Comparison of ENCODE assay signal across 20 cellular contexts in genomic region chr11:61751384-61751783, GRCh38. TPM values are rescaled to one million over a fixed set of nuclear protein-coding genes. Genes with fewer than 3 reads are reported as not detected.
DNase-seq lines count a peak whose midpoint lies in the region; ATAC-seq and TF ChIP-seq lines count a peak whose summit lies in the region.
"Had no signal": no experiment of that assay in that cellular context is flagged by ENCODE, and none has a peak within 500 bp of the region (broad histone marks: within the 10 kb centered on the region; RNA-seq: fewer than 3 reads in every experiment).

No MANE protein-coding gene starts in this region.

- no peak for TF ChIP-seq RAD21 in IMR-90 (IDR thresholded peaks at IDR 0.05; ENCODE audit: low read length)

- H3K23ac ChIP-seq in IMR-90 (ENCODE audit: low read depth, low read length): no peak overlapping the region

- TF ChIP-seq POLR2A in IMR-90 (IDR thresholded peaks at IDR 0.05; ENCODE audit: low read depth, low read length): no peak

- WGBS in IMR-90 (ENCODE audit: extremely low coverage in 2 of 2, insufficient read length in 1 of 2), 2 experiments: 95% methylated on average over 4 of the region's 14 CpGs; no CpG with 5 or more reads in 1 of the 2 experiments

- no peak overlapping the region for H3K18ac ChIP-seq in IMR-90 (ENCODE audit: low read depth, low read length)

- no peaks in the 10 kb centered on the region for H3K36me3 Mint-ChIP-seq in CD4-positive, alpha-beta memory T cell
- H3K36me3 Mint-ChIP-seq in nephron progenitor cell (ENCODE audit: low read depth): no peaks in the 10 kb centered on the region

- no peak overlapping the region for H3K9ac ChIP-seq in IMR-90 (ENCODE audit: low read depth, low read length)
- H3K9ac ChIP-seq: BLaER1 treated with 17β-estradiol and CSF1 and Interleukin-3, amounts not matched to agents 10 nM and 100 nM had no signal

- H3K27ac Mint-ChIP-seq in CD4-positive, alpha-beta memory T cell: peak overlapping the region in 2 of 7 donors; percentile 6 to 42
- H3K27ac Mint-ChIP-seq in nephron progenitor cell: peak overlapping the region; percentile 7

- no peak overlapping the region for H2BK5ac ChIP-seq in IMR-90 (ENCODE audit: low read depth, low read length, poor library complexity, severe bottlenecking)

- no peak overlapping the region for H3K4me3 ChIP-seq in CD4-positive, alpha-beta memory T cell (ENCODE audit: low read length in 2 of 2)
- H3K4me3 ChIP-seq in IMR-90 (ENCODE audit: insufficient read depth, low read depth, low read length) (no peak overlapping the region), dorsolateral prefrontal cortex (peak overlapping the region in 1 of 59 donors; percentile 51)

- TF ChIP-seq CTCF in IMR-90 (conservative IDR thresholded peaks at IDR 0.05; ENCODE audit: low read depth, low read length) (no peak), dorsolateral prefrontal cortex (IDR thresholded peaks at IDR 0.05 in 54 of 56, conservative IDR thresholded peaks at IDR 0.05 in 2 of 56; ENCODE audit: low read depth in 1 of 56, partially characterized antibody in 56 of 56) (no peak), nephron progenitor cell (IDR thresholded peaks at IDR 0.05) (no peak)

- no peaks in the 10 kb centered on the region for H3K9me1 ChIP-seq in IMR-90 (ENCODE audit: insufficient read depth, low read length)

- H4K5ac ChIP-seq in IMR-90 (ENCODE audit: low read depth, low read length): no peak overlapping the region

- peaks cover 16% of the 10 kb centered on the region for H3K4me1 ChIP-seq in CD4-positive, alpha-beta memory T cell (ENCODE audit: insufficient read depth, low read length)
- H3K4me1 ChIP-seq in IMR-90 (ENCODE audit: control insufficient read depth, insufficient read depth, low read length): peaks cover 11% of the 10 kb centered on the region

- CTCF ChIA-PET in CD4-positive, alpha-beta memory T cell (lab: Charles Lee; ENCODE audit: partially characterized antibody): interaction anchor here (0.9 to 3.4 kb wide), 5 partner anchors 14 to 68 kb away, joined by 3 to 10 read pairs (median 4); no protein-coding TSS in a partner anchor
- CTCF ChIA-PET in IMR-90 (lab: Yijun Ruan, JAX): interaction anchor here (0.7 kb wide), 1 partner anchor 37 kb away, joined by 3 read pairs; no protein-coding TSS in a partner anchor

- no peak overlapping the region for H3K4me2 ChIP-seq in IMR-90 (ENCODE audit: low read depth, low read length)

- H3K36me3 ChIP-seq in CD4-positive, alpha-beta memory T cell (ENCODE audit: insufficient read depth, low read length): no peaks in the 10 kb centered on the region
- no peaks in the 10 kb centered on the region for H3K36me3 ChIP-seq in IMR-90 (ENCODE audit: control insufficient read depth, insufficient read depth, low read length)
- H3K36me3 ChIP-seq: BLaER1 treated with 17β-estradiol and CSF1 and Interleukin-3, amounts not matched to agents 10 nM and 100 nM; neutrophil; vagina had no signal

- H3K9me3 ChIP-seq in CD4-positive, alpha-beta memory T cell (ENCODE audit: control insufficient read depth in 1 of 2, low read length in 2 of 2): no peaks in the 10 kb centered on the region
- H3K9me3 ChIP-seq in IMR-90 (ENCODE audit: control insufficient read depth, insufficient read depth, low read length): no peaks in the 10 kb centered on the region
- H3K9me3 ChIP-seq: BLaER1 treated with 17β-estradiol and CSF1 and Interleukin-3, amounts not matched to agents 10 nM and 100 nM; neutrophil; vagina had no signal

- H2AK5ac ChIP-seq in IMR-90 (ENCODE audit: low read depth, low read length): no peak overlapping the region

- H3K4me3 Mint-ChIP-seq in CD4-positive, alpha-beta memory T cell: peak overlapping the region in 7 of 8 donors; percentile 22 to 85 (median 49)
- peak overlapping the region; percentile 62 for H3K4me3 Mint-ChIP-seq in nephron progenitor cell

- no peak overlapping the region for H4K8ac ChIP-seq in IMR-90 (ENCODE audit: low read depth in 2 of 2, low read length in 2 of 2)

- no peak overlapping the region for H3K4ac ChIP-seq in IMR-90 (ENCODE audit: low read depth, low read length)

- ATAC-seq in IMR-90 (ENCODE audit: low read depth) (no peak), HG03565 (IDR thresholded peaks at IDR 0.05; ENCODE audit: unreplicated experiment) (no peak), HG03139 (IDR thresholded peaks at IDR 0.05; ENCODE audit: unreplicated experiment) (no peak), GM18858 (IDR thresholded peaks at IDR 0.05; ENCODE audit: unreplicated experiment) (no peak)

- no peak overlapping the region for H3K27ac ChIP-seq in CD4-positive, alpha-beta memory T cell (ENCODE audit: low read depth, low read length)
- H3K27ac ChIP-seq in IMR-90 (ENCODE audit: insufficient read depth, low read length) (no peak overlapping the region), dorsolateral prefrontal cortex (peak overlapping the region in 57 of 59 donors; percentile 50 to 99 (median 93))
- H3K27ac ChIP-seq: BLaER1 treated with 17β-estradiol and CSF1 and Interleukin-3, amounts not matched to agents 10 nM and 100 nM; coronary artery; neutrophil; skin epidermis; vagina had no signal

- POLR2A ChIA-PET in CD4-positive, alpha-beta memory T cell (lab: Charles Lee; ENCODE audit: partially characterized antibody): no interaction called here
- POLR2A ChIA-PET in IMR-90 (lab: Charles Lee; ENCODE audit: unreplicated experiment): no interaction called here

- no peak for DNase-seq in CD4-positive, alpha-beta memory T cell
- DNase-seq in IMR-90 (no peak), dorsolateral prefrontal cortex (no peak), nephron progenitor cell (no peak), occipital lobe (lab: John Stamatoyannopoulos, UW) (no peak)
- DNase-seq: activated CD8-positive, alpha-beta memory T cell treated with anti-CD3 and anti-CD28 coated beads, Interleukin-2, amount 50 U/mL, for 4 hours; islet precursor cell; KG1; NCI-H1436; NCI-H446 treated with DMSO at 0.1 percent for 48 hours; stimulated activated CD4-positive, alpha-beta T cell treated with anti-CD3 and anti-CD28 coated beads, Interleukin-1b, Interleukin-23, amount 100 ng/mL, for 48 hours; T-helper 9 cell had no signal

- dilution Hi-C loops in IMR-90 (cut with HindIII; ENCODE audit: low sequenced_read_pairs, unreplicated experiment): no loop called here

- H3K56ac ChIP-seq in IMR-90 (ENCODE audit: extremely low read depth, insufficient read depth, low read length): no peak overlapping the region

- no peak overlapping the region for H4K91ac ChIP-seq in IMR-90 (ENCODE audit: insufficient read depth, low read depth, low read length)

- in situ Hi-C loops in IMR-90 (cut with MboI; ENCODE audit: low sequenced_read_pairs): no loop called here

- H3K14ac ChIP-seq in IMR-90 (replicated peaks; ENCODE audit: low read depth, low read length): no peak overlapping the region

- H2BK20ac ChIP-seq in IMR-90 (ENCODE audit: low read depth, low read length): no peak overlapping the region

- no peak overlapping the region for H2AFZ ChIP-seq in IMR-90 (replicated peaks; ENCODE audit: low read length, poor library complexity)

- no peak overlapping the region for H2BK120ac ChIP-seq in IMR-90 (ENCODE audit: low read depth, low read length)

- peaks cover 2 to 31% (median 18%) of the 10 kb centered on the region in 4 donors for H3K4me1 Mint-ChIP-seq in CD4-positive, alpha-beta memory T cell
- peaks cover 71% of the 10 kb centered on the region for H3K4me1 Mint-ChIP-seq in nephron progenitor cell

- no peaks in the 10 kb centered on the region for H3K79me1 ChIP-seq in IMR-90 (ENCODE audit: low read depth in 1 of 2, low read length in 2 of 2)

- peaks cover 11 to 14% of the 10 kb centered on the region in 2 donors for H3K27me3 Mint-ChIP-seq in CD4-positive, alpha-beta memory T cell
- H3K27me3 Mint-ChIP-seq in nephron progenitor cell (ENCODE audit: low read depth, poor library complexity): peaks cover 29% of the 10 kb centered on the region

- H4K20me1 ChIP-seq in IMR-90 (ENCODE audit: insufficient read depth, low read length): no peaks in the 10 kb centered on the region

- BruUV-seq in IMR-90 (replicated peaks; lab: Mats Ljungman, UMichigan): no TSS peak

- no peaks in the 10 kb centered on the region for H3K27me3 ChIP-seq in CD4-positive, alpha-beta memory T cell (ENCODE audit: insufficient read depth, low read length)
- H3K27me3 ChIP-seq in IMR-90 (ENCODE audit: control insufficient read depth, insufficient read depth, low read length) (peaks cover 3% of the 10 kb centered on the region; the same call in 1 of the 2 replicates), dorsolateral prefrontal cortex (peaks cover 0 to 2% (median 0%) of the 10 kb centered on the region in 45 donors)
- H3K27me3 ChIP-seq: vagina had no signal

- peak overlapping the region; percentile 19 for H2AK9ac ChIP-seq in IMR-90 (replicated peaks; ENCODE audit: low read depth, low read length, poor library complexity)

- intact Hi-C loops in CD4-positive, alpha-beta memory T cell (cut with micrococcal nuclease): no loop called here
- intact Hi-C loops in IMR-90 (cut with micrococcal nuclease): no loop called here
- intact Hi-C loops in dorsolateral prefrontal cortex (cut with DNase I): no loop called here

- H3K9me3 Mint-ChIP-seq in CD4-positive, alpha-beta memory T cell: no peaks in the 10 kb centered on the region
- no peaks in the 10 kb centered on the region for H3K9me3 Mint-ChIP-seq in nephron progenitor cell

- H2BK15ac ChIP-seq in IMR-90 (ENCODE audit: low read depth, low read length): no peak overlapping the region

RNA-seq across cellular contexts. Expression of gene MYRF, which starts 1.1 kb away (rescaled TPM):
- total RNA-seq in CD4-positive, alpha-beta memory T cell: 1 to 10 TPM in 1 of 2 experiments, under 1 TPM in 1; 0.94 to 1.6 TPM
- under 1 TPM; 0.44 to 0.83 TPM for polyA plus RNA-seq in CD4-positive, alpha-beta memory T cell
- total RNA-seq in IMR-90 (2012; rRNA removed) (1.6 and 1.7 TPM in 2 replicates), dorsolateral prefrontal cortex (100 to 1,000 TPM in 87 of 120 experiments, 10 to 100 TPM in 33; 23.0 to 708 (median 141) TPM), occipital lobe (0.94 TPM)
- polyA plus RNA-seq in IMR-90 (2012; rRNA removed): 10.6 and 10.7 TPM in 2 replicates
- polyA plus RNA-seq in IMR-90 (2012; cell fraction: cytosol; rRNA removed): 6.1 and 9.3 TPM in 2 replicates
- polyA plus RNA-seq in IMR-90 (2012; cell fraction: nucleus; rRNA removed; ENCODE audit: low replicate concordance): 31.2 and 47.2 TPM in 2 replicates

RNA-seq across cellular contexts. Expression of gene TMEM258, which starts 41.0 kb away (rescaled TPM):
- total RNA-seq in CD4-positive, alpha-beta memory T cell: 100 to 1,000 TPM; 113 to 117 TPM
- polyA plus RNA-seq in CD4-positive, alpha-beta memory T cell: 100 to 1,000 TPM; 186 to 276 TPM
- total RNA-seq in IMR-90 (2012; rRNA removed): 70.0 and 107 TPM in 2 replicates
- polyA plus RNA-seq in IMR-90 (2012; rRNA removed): 280 and 290 TPM in 2 replicates
- 196 and 200 TPM in 2 replicates for polyA plus RNA-seq in IMR-90 (2012; cell fraction: cytosol; rRNA removed)
- 40.4 and 104 TPM in 2 replicates for polyA plus RNA-seq in IMR-90 (2012; cell fraction: nucleus; rRNA removed; ENCODE audit: low replicate concordance)
- 100 to 1,000 TPM in 1 of 120 experiments, 10 to 100 TPM in 119; 40.6 to 123 (median 65.5) TPM for total RNA-seq in dorsolateral prefrontal cortex
- total RNA-seq in occipital lobe: 39.6 TPM

RNA-seq across cellular contexts. Expression of gene FEN1, which starts 41.3 kb away (rescaled TPM):
- total RNA-seq in CD4-positive, alpha-beta memory T cell: 1 to 10 TPM; 7.4 to 8.0 TPM
- 10 to 100 TPM; 12.7 to 15.4 TPM for polyA plus RNA-seq in CD4-positive, alpha-beta memory T cell
- total RNA-seq in IMR-90 (2012; rRNA removed): 41.9 and 43.9 TPM in 2 replicates
- 21.3 and 23.0 TPM in 2 replicates for polyA plus RNA-seq in IMR-90 (2012; rRNA removed)
- 15.5 and 18.0 TPM in 2 replicates for polyA plus RNA-seq in IMR-90 (2012; cell fraction: cytosol; rRNA removed)
- 6.4 and 7.0 TPM in 2 replicates for polyA plus RNA-seq in IMR-90 (2012; cell fraction: nucleus; rRNA removed; ENCODE audit: low replicate concordance)
- 10 to 100 TPM in 100 of 120 experiments, 1 to 10 TPM in 20; 4.7 to 24.3 (median 13.8) TPM for total RNA-seq in dorsolateral prefrontal cortex
- 13.3 TPM for total RNA-seq in occipital lobe

Comparison
In these comparisons a context has a peak if more than half of its experiments do, and no peak if none do; other contexts are left out.
1. H3K27ac ChIP-seq: peak in dorsolateral prefrontal cortex (57 of 59); none in CD4-positive, alpha-beta memory T cell (single experiment) and IMR-90 (single experiment).